8 cellular contexts compared by ENCODE assay signal in genomic region chr3:44976002-44976815, GRCh38. TPM values are rescaled to one million over a fixed set of nuclear protein-coding genes. Genes with fewer than 3 reads are reported as not detected.
A peak's percentile ranks its signal among the peaks of the same experiment; 100 is the strongest.
DNase-seq lines count a peak whose midpoint lies in the region; ATAC-seq, FAIRE-seq and TF ChIP-seq lines count a peak whose summit lies in the region.

TSS of gene EXOSC7 (plus strand) at chr3:44976244. CDS start at chr3:44976278, 34 bp downstream.
TSS of gene ZDHHC3 (minus strand) at chr3:44976174. CDS start at chr3:44959436, 16,738 bp downstream.

- BruUV-seq in A673 (replicated peaks; lab: Mats Ljungman, UMichigan): no TSS peak

- H3K4me2 ChIP-seq in keratinocyte (ENCODE audit: control insufficient read depth, extremely low read depth, insufficient read depth, low read depth, low read length): peak within 1 kb of the TSS; percentile 94

- FAIRE-seq in keratinocyte (lab: Jason Lieb, UNC): no peak

- peak within 1 kb of the TSS; percentile 93 for H3K4me3 Mint-ChIP-seq in central memory CD8-positive, alpha-beta T cell

- no peak for TF ChIP-seq CTCF in A673 (conservative IDR thresholded peaks at IDR 0.05; ENCODE audit: low read depth, low read length)
- TF ChIP-seq CTCF in keratinocyte (optimal IDR thresholded peaks at IDR 0.05 in 1 of 3, IDR thresholded peaks at IDR 0.05 in 1 of 3, conservative IDR thresholded peaks at IDR 0.05 in 1 of 3; ENCODE audit: extremely low read depth in 1 of 3, insufficient read depth in 2 of 3, low read length in 3 of 3): no peak

- peaks cover 67% of the 10 kb centered on the region for H3K4me1 Mint-ChIP-seq in central memory CD8-positive, alpha-beta T cell

- CTCF ChIA-PET in A673 (lab: Charles Lee): interaction anchor here (0.6 kb wide), 1 partner anchor 61 kb away, joined by 17 read pairs; no protein-coding TSS in a partner anchor

- no peaks in the 10 kb centered on the region for H3K9me3 Mint-ChIP-seq in central memory CD8-positive, alpha-beta T cell

- H3K36me3 ChIP-seq in A673 (ENCODE audit: insufficient read depth, low read length, poor library complexity, severe bottlenecking): peaks cover 3% of the 10 kb centered on the region
- H3K36me3 ChIP-seq in keratinocyte (ENCODE audit: control insufficient read depth in 2 of 2, extremely low read depth in 1 of 2, insufficient read depth in 2 of 2, low read length in 2 of 2): peaks cover 0 to 3% of the 10 kb centered on the region in 2 experiments

- H3K4me3 ChIP-seq in A673 (ENCODE audit: low read depth, low read length, poor library complexity, severe bottlenecking) (peak within 1 kb of the TSS; percentile 90), keratinocyte (ENCODE audit: control insufficient read depth in 2 of 3, extremely low read depth in 1 of 3, insufficient read depth in 2 of 3, low read depth in 1 of 3, low read length in 3 of 3) (peak within 1 kb of the TSS; percentile 70 to 97 (median 95))

- H4K20me1 ChIP-seq in keratinocyte (ENCODE audit: control insufficient read depth, extremely low read depth, insufficient read depth, low read length): peaks cover 4% of the 10 kb centered on the region

- peaks cover 12% of the 10 kb centered on the region for H3K4me1 ChIP-seq in A673 (ENCODE audit: insufficient read depth, low read length, poor library complexity, severe bottlenecking)
- peaks cover 49% of the 10 kb centered on the region for H3K4me1 ChIP-seq in keratinocyte (ENCODE audit: control insufficient read depth, extremely low read depth, insufficient read depth, low read length)

- H3K27ac Mint-ChIP-seq in central memory CD8-positive, alpha-beta T cell (ENCODE audit: low read depth): peak within 1 kb of the TSS; percentile 94

- no peaks in the 10 kb centered on the region for H3K27me3 Mint-ChIP-seq in central memory CD8-positive, alpha-beta T cell

- DNase-seq in A673 (ENCODE audit: low spot score) (peak; percentile 83), NCI-H345 (lab: John Stamatoyannopoulos, UW) (peak; percentile 80), keratinocyte (ENCODE audit: low read depth, low spot score) (no peak)
- peak; percentile 62 to 74 for DNase-seq in central memory CD8-positive, alpha-beta T cell (ENCODE audit: low spot score in 2 of 2)
- peak; percentile 65 to 83 (median 71) for DNase-seq in stimulated activated CD4-positive, alpha-beta T cell treated with anti-CD3 and anti-CD28 coated beads, Interleukin-12 subunit alpha, Interleukin-12 subunit beta, amount 100 ng/mL, for 48 hours (ENCODE audit: low read depth in 2 of 3, low spot score in 1 of 3)

- H3K9me3 ChIP-seq in A673 (ENCODE audit: low read depth, low read length, poor library complexity, severe bottlenecking) (no peaks in the 10 kb centered on the region), keratinocyte (ENCODE audit: control insufficient read depth, low read depth, low read length) (no peaks in the 10 kb centered on the region)

- H3K79me2 ChIP-seq in keratinocyte (ENCODE audit: control insufficient read depth, insufficient read depth, low read length): peaks cover 95% of the 10 kb centered on the region

- intact Hi-C loops in A673 (cut with micrococcal nuclease; ENCODE audit: unreplicated experiment): no loop called here

- H3K9ac ChIP-seq in keratinocyte (ENCODE audit: control insufficient read depth, extremely low read depth, insufficient read depth, low read length): peak within 1 kb of the TSS; percentile 97

- H3K27me3 ChIP-seq in A673 (replicated peaks; ENCODE audit: insufficient read depth, low read depth, low read length, poor library complexity) (no peaks in the 10 kb centered on the region), keratinocyte (ENCODE audit: control insufficient read depth, extremely low read depth, insufficient read depth, low read length) (no peaks in the 10 kb centered on the region)

- POLR2A ChIA-PET in A673 (lab: Charles Lee; ENCODE audit: low non-redundant PET): no interaction called here

- H3K27ac ChIP-seq in A673 (ENCODE audit: low read depth, low read length, poor library complexity, severe bottlenecking) (peak within 1 kb of the TSS; percentile 95), keratinocyte (ENCODE audit: control insufficient read depth, insufficient read depth, low read length) (peak within 1 kb of the TSS; percentile 97)

- dilution Hi-C loops in keratinocyte (cut with MboI; ENCODE audit: extremely low pct_ligation_motif_present, low sequenced_read_pairs): no loop called here

- ATAC-seq in GM18858 (IDR thresholded peaks at IDR 0.05; ENCODE audit: unreplicated experiment) (peak; percentile 50), HG03064 (IDR thresholded peaks at IDR 0.05; ENCODE audit: low read depth, unreplicated experiment) (peak; percentile 59)
- peak; percentile 91 for ATAC-seq in activated CD4-positive, CD25-positive, alpha-beta regulatory T cell treated with anti-CD3 and anti-CD28 coated beads, Interleukin-2, amount 50 U/mL, for 24 hours
- ATAC-seq in central memory CD8-positive, alpha-beta T cell (replicated peaks; ENCODE audit: extremely low read depth, poor library complexity, severe bottlenecking): peak; percentile 91

- H2AFZ ChIP-seq in keratinocyte (ENCODE audit: control insufficient read depth, low read length): peak within 1 kb of the TSS; percentile 92

- H3K9me1 ChIP-seq in keratinocyte (ENCODE audit: control insufficient read depth, extremely low read depth, insufficient read depth, low read length): no peaks in the 10 kb centered on the region

- H3K36me3 Mint-ChIP-seq in central memory CD8-positive, alpha-beta T cell (ENCODE audit: insufficient read depth): peaks cover 14% of the 10 kb centered on the region

RNA-seq across cellular contexts. Expression of gene EXOSC7, which starts in this region (rescaled TPM):
- 47.4 and 57.3 TPM in 2 replicates for total RNA-seq in A673 (2021)
- 75.9 to 94.4 TPM (median 89.3 TPM) in 3 replicates for polyA plus RNA-seq in keratinocyte
- polyA plus RNA-seq in keratinocyte (2011; ENCODE audit: low read depth): 52.6 TPM
- polyA plus RNA-seq in keratinocyte (2011; cell fraction: cytosol; rRNA removed): 58.5 and 64.7 TPM in 2 replicates
- 63.5 and 83.2 TPM in 2 replicates for polyA plus RNA-seq in keratinocyte (2011; cell fraction: nucleus; rRNA removed)
- polyA plus RNA-seq in keratinocyte (2012; ENCODE audit: low replicate concordance): 77.0 and 80.2 TPM in 2 replicates
- polyA minus RNA-seq in keratinocyte: 17.1 to 49.2 TPM (median 30.2 TPM) in 3 replicates
- polyA minus RNA-seq in keratinocyte (2011; cell fraction: cytosol; rRNA and poly(A)+ RNA removed): 21.9 TPM
- 19.9 and 28.8 TPM in 2 replicates for polyA minus RNA-seq in keratinocyte (2011; cell fraction: nucleus; rRNA and poly(A)+ RNA removed)

RNA-seq across cellular contexts. Expression of gene ZDHHC3, which starts in this region (rescaled TPM):
- 94.7 and 95.2 TPM in 2 replicates for total RNA-seq in A673 (2021)
- polyA plus RNA-seq in keratinocyte: 151 to 203 TPM (median 162 TPM) in 3 replicates
- 50.8 TPM for polyA plus RNA-seq in keratinocyte (2011; ENCODE audit: low read depth)
- polyA plus RNA-seq in keratinocyte (2011; cell fraction: cytosol; rRNA removed): 193 and 216 TPM in 2 replicates
- polyA plus RNA-seq in keratinocyte (2011; cell fraction: nucleus; rRNA removed): 123 and 154 TPM in 2 replicates
- 68.9 and 89.7 TPM in 2 replicates for polyA plus RNA-seq in keratinocyte (2012; ENCODE audit: low replicate concordance)
- 381 to 451 TPM (median 383 TPM) in 3 replicates for polyA minus RNA-seq in keratinocyte
- polyA minus RNA-seq in keratinocyte (2011; cell fraction: cytosol; rRNA and poly(A)+ RNA removed): 123 TPM
- polyA minus RNA-seq in keratinocyte (2011; cell fraction: nucleus; rRNA and poly(A)+ RNA removed): 61.2 and 113 TPM in 2 replicates
